Comparison of ENCODE assay signal across 11 cellular contexts in the genomic region with DNA sequence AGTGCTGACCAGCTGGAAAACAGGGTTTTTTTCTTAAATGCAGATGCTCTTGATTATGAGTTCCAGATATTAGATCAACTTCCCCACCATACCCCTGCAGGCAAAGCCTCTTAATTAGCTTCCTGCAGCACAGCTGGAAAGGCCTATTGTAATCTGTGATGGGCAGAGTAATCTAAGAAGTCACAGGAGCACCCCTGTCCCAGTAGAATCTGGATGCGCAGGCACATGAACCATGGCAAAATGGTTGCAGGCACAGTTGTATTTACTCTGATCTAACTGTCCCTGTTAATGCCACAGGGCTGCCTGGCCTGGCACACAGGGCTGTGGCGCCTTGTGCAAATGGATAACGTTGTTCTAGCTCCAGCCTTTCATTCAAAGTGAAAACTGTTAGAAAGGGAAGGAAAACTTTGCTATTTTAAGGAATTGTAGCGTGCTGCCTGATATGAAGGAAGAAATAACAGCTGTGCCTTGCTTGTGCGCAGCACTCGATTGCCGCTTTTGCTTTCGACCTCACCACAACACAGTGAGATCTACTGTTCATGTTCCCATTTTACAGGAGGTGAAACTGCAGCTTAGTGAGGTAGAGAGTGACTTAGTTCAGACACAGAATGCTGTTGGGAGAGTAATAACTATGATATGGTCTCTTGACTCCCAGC. TPM values are rescaled to one million over a fixed set of nuclear protein-coding genes. Genes with fewer than 3 reads are reported as not detected.
A peak's percentile ranks its signal among the peaks of the same experiment; 100 is the strongest.
DNase-seq lines count a peak whose midpoint lies in the region; ATAC-seq and TF ChIP-seq lines count a peak whose summit lies in the region.
"Had no signal": no experiment of that assay in that cellular context is flagged by ENCODE, and none has a peak within 500 bp of the region (broad histone marks: within the 10 kb centered on the region; RNA-seq: fewer than 3 reads in every experiment).

No MANE protein-coding gene starts in this region.

- TF ChIP-seq CTCF in choroid plexus epithelial cell (conservative IDR thresholded peaks at IDR 0.05; ENCODE audit: low read depth, low read length) = no peak

- peaks cover 0 to 12% (median 0%) of the 10 kb centered on the region in 3 donors for H3K27me3 ChIP-seq in skeletal muscle tissue (ENCODE audit: control insufficient read depth in 3 of 3, insufficient read depth in 3 of 3, low read length in 3 of 3)

- no peaks in the 10 kb centered on the region for H3K9me3 ChIP-seq in skeletal muscle tissue (ENCODE audit: control insufficient read depth in 3 of 3, low read length in 3 of 3)

- peak overlapping the region; percentile 6 for H3K27ac ChIP-seq in skeletal muscle tissue (ENCODE audit: low read depth, low read length)

- ATAC-seq in GM19324 (IDR thresholded peaks at IDR 0.05; ENCODE audit: low FRiP score, unreplicated experiment) = peak; percentile 81
- peak; percentile 74 for ATAC-seq in HG03342 (IDR thresholded peaks at IDR 0.05; ENCODE audit: unreplicated experiment)

- H3K9ac ChIP-seq in skeletal muscle tissue (ENCODE audit: low read depth in 1 of 3, low read length in 3 of 3) = peak overlapping the region in 2 of 3 donors; percentile 18 to 40

- H3K36me3 ChIP-seq in skeletal muscle tissue (ENCODE audit: control insufficient read depth in 3 of 3, insufficient read depth in 3 of 3, low read length in 3 of 3) = peaks cover 0 to 2% (median 0%) of the 10 kb centered on the region in 3 donors

- H3K4me1 ChIP-seq in skeletal muscle tissue (ENCODE audit: control insufficient read depth in 3 of 3, insufficient read depth in 3 of 3, low read length in 3 of 3) = peaks cover 34 to 61% (median 53%) of the 10 kb centered on the region in 3 donors

- H3K4me3 ChIP-seq in choroid plexus epithelial cell (ENCODE audit: low read depth, low read length) (peak overlapping the region; percentile 82), skeletal muscle tissue (ENCODE audit: low read length in 3 of 3) (peak overlapping the region in 2 of 3 donors; percentile 11 to 45)

- DNase-seq in choroid plexus epithelial cell (ENCODE audit: low read depth) (no peak), NCI-H345 (lab: John Stamatoyannopoulos, UW) (no peak), DMS53 (lab: John Stamatoyannopoulos, UW) (no peak), H4 (ENCODE audit: low spot score) (no peak), cerebellum (ENCODE audit: low spot score) (no peak)
- DNase-seq: activated CD4-positive, alpha-beta T cell treated with anti-CD3 and anti-CD28 coated beads, Interleukin-2, amount 10 ng/mL, durations not matched to agents 24 days and 14 days; caudate nucleus; NCI-H526 had no signal

RNA-seq across cellular contexts. Expression of gene TGFBI, which starts 2.3 kb away (rescaled TPM):
- total RNA-seq in skeletal muscle tissue = 204 TPM
- total RNA-seq in H4 (2014; rRNA removed; shearing (Covaris generic)) = 2,353 and 2,468 TPM in 2 replicates
- 23.3 TPM for total RNA-seq in cerebellum
- total RNA-seq: activated CD4-positive, alpha-beta T cell treated with anti-CD3 and anti-CD28 coated beads, Interleukin-2, amount 10 ng/mL, durations not matched to agents 24 days and 14 days had no signal

Comparison
In these comparisons a context has a peak if more than half of its experiments do, and no peak if none do; other contexts are left out.
1. RNA of gene TGFBI, which starts 2.3 kb away (total RNA-seq): 2,353 to 2,468 TPM in H4; 204 TPM in skeletal muscle tissue (single experiment) and 23.3 TPM in cerebellum (single experiment); every median in the first group is over 10 times any median in the second.